Comparison of ENCODE assay signal across 2 cellular contexts in the genomic region with DNA sequence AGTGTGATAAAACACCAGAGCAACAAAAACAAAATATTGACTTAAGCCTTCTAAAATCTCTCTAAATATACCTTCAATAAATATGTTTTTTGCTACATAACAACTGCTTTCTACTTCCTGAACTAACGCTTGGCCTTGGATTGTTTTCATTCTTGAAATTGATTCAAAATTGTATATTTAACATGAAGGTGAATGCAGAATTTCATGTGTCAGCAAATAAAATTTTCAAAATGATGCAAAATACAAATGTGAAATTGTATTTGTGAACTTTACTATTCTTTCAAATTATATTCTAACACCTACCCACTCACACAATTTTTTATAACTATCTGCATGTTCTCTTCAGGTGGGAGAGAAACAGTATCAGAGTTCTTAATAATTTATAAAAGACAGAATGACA. TPM values are rescaled to one million over a fixed set of nuclear protein-coding genes. Genes with fewer than 3 reads are reported as not detected.
"Had no signal": no experiment of that assay in that cellular context is flagged by ENCODE, and none has a peak within 500 bp of the region (broad histone marks: within the 10 kb centered on the region; RNA-seq: fewer than 3 reads in every experiment).

No MANE protein-coding gene starts in this region.

RNA-seq across cellular contexts. Expression of gene RBMY1B, which starts 48.2 kb away (rescaled TPM):
- total RNA-seq: G401, GM12878 had no signal
- polyA plus RNA-seq: GM12878 had no signal
